1 cellular context compared by ENCODE assay signal in genomic region chr5:61477788-61478187, GRCh38.
TF ChIP-seq lines count a peak whose summit lies in the region.

No MANE protein-coding gene starts in this region.

TF ChIP-seq in GM12878, 131 proteins besides CTCF, POLR2A, EP300 and RAD21 (continued from another document):
- TF ChIP-seq EZH2 (IDR thresholded peaks at IDR 0.05; ENCODE audit: borderline replicate concordance, control insufficient read depth, low read depth, low read length), result no peak
- no peak for TF ChIP-seq WRNIP1 (IDR thresholded peaks at IDR 0.05; ENCODE audit: borderline replicate concordance, low read depth, low read length)
- TF ChIP-seq IRF5 (IDR thresholded peaks at IDR 0.05; ENCODE audit: borderline replicate concordance), result no peak
- TF ChIP-seq MXI1 (IDR thresholded peaks at IDR 0.05; ENCODE audit: low read depth, low read length), result no peak
- no peak for TF ChIP-seq STAT3 (IDR thresholded peaks at IDR 0.05; ENCODE audit: low read depth, low read length)
- TF ChIP-seq BCLAF1 (IDR thresholded peaks at IDR 0.05), result no peak
- TF ChIP-seq EED (IDR thresholded peaks at IDR 0.05; ENCODE audit: low read depth), result no peak
- no peak for TF ChIP-seq TCF12 (IDR thresholded peaks at IDR 0.05; ENCODE audit: low read depth, low read length)
- no peak for TF ChIP-seq RELA (IDR thresholded peaks at IDR 0.05; ENCODE audit: borderline replicate concordance, partially characterized antibody)
- TF ChIP-seq MLLT1 (IDR thresholded peaks at IDR 0.05), result no peak
- no peak for TF ChIP-seq FOXM1 (IDR thresholded peaks at IDR 0.05; ENCODE audit: low read depth, low read length)
- no peak for TF ChIP-seq MEF2A (IDR thresholded peaks at IDR 0.05; ENCODE audit: insufficient read depth, low read depth, low read length)
